30 cellular contexts compared by ENCODE assay signal in the genomic region with DNA sequence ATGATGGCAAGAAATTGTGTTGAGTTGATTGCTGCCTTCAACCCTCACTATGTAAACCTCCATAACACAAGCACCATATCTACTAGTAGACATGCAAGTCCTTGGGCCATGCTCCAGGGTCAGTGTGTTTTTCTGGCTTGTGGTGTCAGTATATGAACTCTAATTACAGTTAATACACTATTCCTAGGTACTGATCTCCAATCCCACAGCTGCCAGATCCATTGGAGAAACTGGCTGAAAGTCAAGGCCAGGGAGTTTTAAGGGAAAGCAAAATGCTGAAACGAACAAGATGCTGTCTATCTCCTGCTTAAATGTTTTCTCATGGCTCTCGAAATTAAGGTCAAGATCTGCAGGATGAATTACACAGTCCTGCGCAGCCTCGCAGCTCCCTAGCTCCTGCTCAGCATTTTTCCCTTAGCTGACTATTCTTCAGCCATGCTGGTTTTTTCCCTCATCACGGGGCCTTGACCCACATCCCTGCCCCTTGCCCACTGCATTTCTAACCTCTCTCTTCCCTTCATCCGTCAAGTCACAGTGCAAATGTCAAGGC.
"Had no signal": no experiment of that assay in that cellular context is flagged by ENCODE, and none has a peak within 500 bp of the region (broad histone marks: within the 10 kb centered on the region; RNA-seq: fewer than 3 reads in every experiment).

No MANE protein-coding gene starts in this region.

- ATAC-seq: activated CD4-positive, alpha-beta T cell treated with anti-CD3 and anti-CD28 coated beads for 36 hours; activated T-cell treated with anti-CD3 and anti-CD28 coated beads, Interleukin-2, amount 50 U/mL, for 4 hours; activated T-helper 17 cell treated with anti-CD3 and anti-CD28 coated beads, Interleukin-2, amount 50 U/mL, for 72 hours; effector memory CD8-positive, alpha-beta T cell; foreskin keratinocyte; gastrocnemius medialis had no signal

- DNase-seq: activated CD4-positive, alpha-beta memory T cell treated with anti-CD3 and anti-CD28 coated beads, Interleukin-2, amount 10 ng/mL, durations not matched to agents 7 days and 5 days; activated CD4-positive, alpha-beta T cell treated with anti-CD3 and anti-CD28 coated beads for 36 hours; activated CD4-positive, alpha-beta T cell treated with anti-CD3 and anti-CD28 coated beads, Interleukin-2, amount 10 ng/mL, durations not matched to agents 7 days and 5 days; activated CD4-positive, alpha-beta T cell treated with anti-CD3 and anti-CD28 coated beads, Interleukin-2, amount 50 U/mL, for 4 hours; activated CD4-positive, CD25-positive, alpha-beta regulatory T cell; activated CD4-positive, CD25-positive, alpha-beta regulatory T cell treated with anti-CD3 and anti-CD28 coated beads, Interleukin-2, amount 50 U/mL, for 72 hours; activated CD8-positive, alpha-beta memory T cell treated with anti-CD3 and anti-CD28 coated beads, Interleukin-2, amount 50 U/mL, for 48 hours; activated effector memory CD4-positive, alpha-beta T cell treated with Interleukin-2 at 50 U/mL for 16 hours; activated gamma-delta T cell treated with Interleukin-2 at 50 U/mL for 16 hours; activated naive CD4-positive, alpha-beta T cell treated with anti-CD3 and anti-CD28 coated beads, Interleukin-2, amount 50 U/mL, for 16 hours; activated naive CD4-positive, alpha-beta T cell treated with Interleukin-2 at 50 U/mL for 16 hours; activated T-cell treated with anti-CD3 and anti-CD28 coated beads, Interleukin-2, amount 50 U/mL, for 4 hours; amniotic stem cell; anterior cingulate cortex; brain microvascular endothelial cell; caudate nucleus; cortex of kidney; dermis blood vessel endothelial cell; effector CD4-positive, alpha-beta T cell; effector memory CD8-positive, alpha-beta T cell; erythroblast; foreskin keratinocyte; gastrocnemius medialis; glutamatergic neuron; T-helper 2 cell had no signal

- H3K4me1 ChIP-seq: esophagus muscularis mucosa, foreskin keratinocyte, gastrocnemius medialis had no signal

- H3K9me3 ChIP-seq: esophagus muscularis mucosa, gastrocnemius medialis had no signal

- H3K27ac ChIP-seq: brain microvascular endothelial cell, esophagus muscularis mucosa, foreskin keratinocyte, gastrocnemius medialis had no signal

- FAIRE-seq: astrocyte, bronchial epithelial cell, colon had no signal

- H3K4me3 ChIP-seq: esophagus muscularis mucosa, gastrocnemius medialis had no signal

- H3K36me3 ChIP-seq: brain microvascular endothelial cell, esophagus muscularis mucosa, gastrocnemius medialis had no signal

- H3K27me3 ChIP-seq: brain microvascular endothelial cell, esophagus muscularis mucosa, foreskin keratinocyte, gastrocnemius medialis had no signal
